ENCODE assay signal across 8 cellular contexts in the genomic region with DNA sequence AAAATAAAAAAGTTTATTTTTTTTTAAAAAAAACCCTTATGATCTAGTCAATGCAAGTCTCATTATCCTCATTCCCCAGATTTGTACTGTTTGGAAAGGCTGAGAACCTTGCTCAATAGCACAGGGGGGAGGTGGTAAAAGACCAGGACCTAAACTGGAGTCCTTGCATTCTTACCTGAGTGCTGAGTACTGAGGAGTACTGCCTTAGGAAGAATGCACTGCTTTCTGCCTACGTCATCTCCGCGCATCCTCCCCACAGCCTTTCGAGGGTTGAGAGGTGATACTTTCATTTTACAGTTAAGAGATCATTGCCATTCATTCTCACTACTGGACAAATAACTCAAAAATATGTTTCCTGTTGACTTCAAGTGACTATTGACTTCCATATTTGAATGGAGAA.
DNase-seq lines count a peak whose midpoint lies in the region; ATAC-seq and TF ChIP-seq lines count a peak whose summit lies in the region.

No MANE protein-coding gene starts in this region.

- H3K4me3 ChIP-seq in mammary epithelial cell (replicated peaks in 1 of 3; ENCODE audit: insufficient read depth in 1 of 3, low read depth in 2 of 3, low read length in 3 of 3) (no peak overlapping the region), gastroesophageal sphincter (no peak overlapping the region)

- CTCF ChIA-PET in MCF 10A (lab: Yijun Ruan, JAX) = interaction anchor here (1.3 kb wide), 1 partner anchor 9 kb away, joined by 8 read pairs; no protein-coding TSS in a partner anchor
- CTCF ChIA-PET in mammary epithelial cell (lab: Charles Lee; ENCODE audit: low non-redundant PET) = interaction anchor here (0.6 to 0.8 kb wide), 2 partner anchors 122 to 154 kb away, joined by 4 read pairs; no protein-coding TSS in a partner anchor

- WGBS in mammary epithelial cell (ENCODE audit: low coverage, missing lambda C conversion rate) = 100% methylated on average over 4 of the region's 4 CpGs
- 85 to 96% methylated on average over 4 of the region's 4 CpGs for WGBS in gastroesophageal sphincter (ENCODE audit: low coverage in 1 of 2), 2 donors

- peaks cover 69% of the 10 kb centered on the region for H3K4me1 ChIP-seq in mammary epithelial cell (ENCODE audit: insufficient read depth, low read length)
- H3K4me1 ChIP-seq in gastroesophageal sphincter = peaks cover 8 to 75% (median 18%) of the 10 kb centered on the region in 3 donors

- peak overlapping the region; percentile 91 for H3K27ac Mint-ChIP-seq in MCF 10A (ENCODE audit: low read depth, unreplicated experiment)
- peak overlapping the region; percentile 21 to 85 for H3K27ac Mint-ChIP-seq in stimulated activated naive CD8-positive, alpha-beta T cell treated with anti-CD3 and anti-CD28 coated beads, Interleukin-15, amount 100 ng/mL, for 72 hours

- H3K27ac ChIP-seq in mammary epithelial cell (ENCODE audit: insufficient read depth, low read depth, low read length) (no peak overlapping the region), gastroesophageal sphincter (peak overlapping the region in 1 of 4 donors; percentile 13)

- ATAC-seq in gastroesophageal sphincter (peak; percentile 40), HG03045 (IDR thresholded peaks at IDR 0.05; ENCODE audit: unreplicated experiment) (no peak)
- peak; percentile 81 for ATAC-seq in stimulated activated naive CD8-positive, alpha-beta T cell treated with anti-CD3 and anti-CD28 coated beads, Interleukin-15, amount 100 ng/mL, for 72 hours

- in situ Hi-C loops in mammary epithelial cell (cut with MboI; ENCODE audit: low sequenced_read_pairs in 2 of 2) = no loop called here

- H2AFZ ChIP-seq in mammary epithelial cell (ENCODE audit: low read depth, low read length) = no peak overlapping the region

- H3K4me1 Mint-ChIP-seq in MCF 10A (ENCODE audit: insufficient read depth, unreplicated experiment) = peaks cover 51% of the 10 kb centered on the region
- peaks cover 62% of the 10 kb centered on the region for H3K4me1 Mint-ChIP-seq in stimulated activated naive CD8-positive, alpha-beta T cell treated with anti-CD3 and anti-CD28 coated beads, Interleukin-15, amount 100 ng/mL, for 72 hours

- no peak for TF ChIP-seq POLR2A in gastroesophageal sphincter (IDR thresholded peaks at IDR 0.05)

- H3K36me3 Mint-ChIP-seq in MCF 10A (ENCODE audit: insufficient read depth, unreplicated experiment) = peaks cover 27% of the 10 kb centered on the region

- H3K36me3 ChIP-seq in mammary epithelial cell (ENCODE audit: insufficient read depth, low read length) (no peaks in the 10 kb centered on the region), gastroesophageal sphincter (no peaks in the 10 kb centered on the region)

- BruUV-seq in MCF 10A (replicated peaks; lab: Mats Ljungman, UMichigan) (no TSS peak), mammary epithelial cell (replicated peaks; lab: Mats Ljungman, UMichigan) (no TSS peak)

- H3K4me3 Mint-ChIP-seq in MCF 10A (ENCODE audit: unreplicated experiment) = no peak overlapping the region
- peak overlapping the region; percentile 40 to 51 for H3K4me3 Mint-ChIP-seq in stimulated activated naive CD8-positive, alpha-beta T cell treated with anti-CD3 and anti-CD28 coated beads, Interleukin-15, amount 100 ng/mL, for 72 hours

- H3K4me2 ChIP-seq in mammary epithelial cell (ENCODE audit: insufficient read depth, low read depth, low read length) = no peak overlapping the region

- no peaks in the 10 kb centered on the region for H3K9me3 Mint-ChIP-seq in MCF 10A (ENCODE audit: unreplicated experiment)
- peaks cover 0 to 4% of the 10 kb centered on the region in 2 donors for H3K9me3 Mint-ChIP-seq in stimulated activated naive CD8-positive, alpha-beta T cell treated with anti-CD3 and anti-CD28 coated beads, Interleukin-15, amount 100 ng/mL, for 72 hours

- TF ChIP-seq CTCF in MCF 10A (IDR thresholded peaks at IDR 0.05; ENCODE audit: unreplicated experiment) (no peak), mammary epithelial cell (conservative IDR thresholded peaks at IDR 0.05 in 1 of 2, IDR thresholded peaks at IDR 0.05 in 1 of 2; ENCODE audit: extremely low read depth in 1 of 2, insufficient read depth in 1 of 2, low read depth in 1 of 2, low read length in 2 of 2) (no peak), gastroesophageal sphincter (IDR thresholded peaks at IDR 0.05) (no peak)

- no peak overlapping the region for H3K9ac ChIP-seq in mammary epithelial cell (ENCODE audit: insufficient read depth, low read length)

- no peaks in the 10 kb centered on the region for H4K20me1 ChIP-seq in mammary epithelial cell (ENCODE audit: insufficient read depth, low read length)

- H3K9me3 ChIP-seq in mammary epithelial cell (replicated peaks; ENCODE audit: insufficient read depth, low read length) (no peaks in the 10 kb centered on the region), gastroesophageal sphincter (no peaks in the 10 kb centered on the region)

- dilution Hi-C loops in mammary epithelial cell (cut with HindIII; ENCODE audit: low sequenced_read_pairs) = no loop called here

- no peak for TF ChIP-seq EP300 in gastroesophageal sphincter (IDR thresholded peaks at IDR 0.05)

- H3K27me3 ChIP-seq in mammary epithelial cell (ENCODE audit: insufficient read depth, low read length) (no peaks in the 10 kb centered on the region), gastroesophageal sphincter (no peaks in the 10 kb centered on the region)

- H3K79me2 ChIP-seq in mammary epithelial cell (ENCODE audit: insufficient read depth, low read length) = peaks cover 60% of the 10 kb centered on the region

- POLR2A ChIA-PET in MCF 10A (lab: Yijun Ruan, JAX) = interaction anchor here (0.7 to 6.4 kb wide), 6 partner anchors 8 to 75 kb away, joined by 3 to 212 read pairs (median 6); no protein-coding TSS in a partner anchor

- DNase-seq in MCF 10A (ENCODE audit: unreplicated experiment) (peak; percentile 64), mammary epithelial cell (no peak), T-helper 22 cell (ENCODE audit: low read depth) (peak; percentile 4), cortex of kidney (lab: John Stamatoyannopoulos, UW) (no peak), posterior cingulate gyrus (no peak)
- peak; percentile 41 to 62 for DNase-seq in stimulated activated naive CD8-positive, alpha-beta T cell treated with anti-CD3 and anti-CD28 coated beads, Interleukin-15, amount 100 ng/mL, for 72 hours

- H3K27me3 Mint-ChIP-seq in MCF 10A (ENCODE audit: insufficient read depth, unreplicated experiment) = no peaks in the 10 kb centered on the region
- peaks cover 13% of the 10 kb centered on the region for H3K27me3 Mint-ChIP-seq in stimulated activated naive CD8-positive, alpha-beta T cell treated with anti-CD3 and anti-CD28 coated beads, Interleukin-15, amount 100 ng/mL, for 72 hours

- intact Hi-C loops in MCF 10A (cut with micrococcal nuclease) (no loop called here), mammary epithelial cell (cut with micrococcal nuclease) (no loop called here), posterior cingulate gyrus (cut with DNase I) (no loop called here)

Comparison
In these comparisons a context has a peak if more than half of its experiments do, and no peak if none do; other contexts are left out.
1. DNase-seq: peak in MCF 10A (single experiment), T-helper 22 cell (single experiment) and stimulated activated naive CD8-positive, alpha-beta T cell treated with anti-CD3 and anti-CD28 coated beads, Interleukin-15, amount 100 ng/mL, for 72 hours (2 of 2); none in mammary epithelial cell (single experiment), cortex of kidney (single experiment) and posterior cingulate gyrus (0 of 10).